ENCODE assay signal across 12 cellular contexts in genomic region chr2:230443540-230443939, GRCh38. TPM values are rescaled to one million over a fixed set of nuclear protein-coding genes. Genes with fewer than 3 reads are reported as not detected.
DNase-seq lines count a peak whose midpoint lies in the region; ATAC-seq and TF ChIP-seq lines count a peak whose summit lies in the region.
"Had no signal": no experiment of that assay in that cellular context is flagged by ENCODE, and none has a peak within 500 bp of the region (broad histone marks: within the 10 kb centered on the region; RNA-seq: fewer than 3 reads in every experiment).

No MANE protein-coding gene starts in this region.

- no peak overlapping the region for H3K4me3 ChIP-seq in fibroblast of mammary gland (ENCODE audit: control insufficient read depth, low read depth, low read length)

- DNase-seq in activated naive CD4-positive, alpha-beta T cell treated with anti-CD3 and anti-CD28 coated beads for 36 hours: peak; percentile 37
- no peak for DNase-seq in activated naive CD4-positive, alpha-beta T cell treated with anti-CD3 and anti-CD28 coated beads, Interleukin-2, amount 50 U/mL, for 16 hours
- DNase-seq in fibroblast of mammary gland (ENCODE audit: low read depth) (peak; percentile 66), stromal cell of bone marrow (ENCODE audit: low read depth) (peak; percentile 61), NCI-H526 treated with DMSO at 0.1 percent for 48 hours (lab: John Stamatoyannopoulos, UW) (no peak)
- DNase-seq in stimulated activated CD4-positive, alpha-beta T cell treated with anti-CD3 and anti-CD28 coated beads, Interleukin-4, amount 100 ng/mL, for 24 hours: no peak
- DNase-seq: NCI-H446 treated with DMSO at 0.1 percent for 48 hours; occipital lobe; stimulated activated naive CD4-positive, alpha-beta T cell had no signal

- CTCF ChIA-PET in activated naive CD4-positive, alpha-beta T cell treated with anti-CD3 and anti-CD28 coated beads for 36 hours (lab: Charles Lee): no interaction called here

- intact Hi-C loops in activated naive CD4-positive, alpha-beta T cell treated with anti-CD3 and anti-CD28 coated beads for 36 hours (cut with micrococcal nuclease): loop anchor here (10.0 kb wide), 2 partner anchors 219 to 351 kb away; partner anchors contain the start of gene SP140

- H3K36me3 Mint-ChIP-seq in activated naive CD4-positive, alpha-beta T cell treated with anti-CD3 and anti-CD28 coated beads for 36 hours (ENCODE audit: low read depth): peaks cover 59% of the 10 kb centered on the region

- H3K27me3 Mint-ChIP-seq in activated naive CD4-positive, alpha-beta T cell treated with anti-CD3 and anti-CD28 coated beads for 36 hours (ENCODE audit: low read depth): no peaks in the 10 kb centered on the region

- no peak overlapping the region for H3K27ac Mint-ChIP-seq in activated naive CD4-positive, alpha-beta T cell treated with anti-CD3 and anti-CD28 coated beads for 36 hours

- H3K4me1 Mint-ChIP-seq in activated naive CD4-positive, alpha-beta T cell treated with anti-CD3 and anti-CD28 coated beads for 36 hours (ENCODE audit: low read depth): peaks cover 70% of the 10 kb centered on the region

- H3K4me3 Mint-ChIP-seq in activated naive CD4-positive, alpha-beta T cell treated with anti-CD3 and anti-CD28 coated beads for 36 hours: no peak overlapping the region

- no peak for TF ChIP-seq CTCF in fibroblast of mammary gland (conservative IDR thresholded peaks at IDR 0.05; ENCODE audit: control insufficient read depth, insufficient read depth, low read depth, low read length)

- ATAC-seq in SK-N-SH treated with all-trans-retinoic acid at 6 μM for 48 hours: peak; percentile 72
- ATAC-seq in GM18868 (IDR thresholded peaks at IDR 0.05; ENCODE audit: unreplicated experiment): no peak
- ATAC-seq: esophagus mucosa had no signal

- no peaks in the 10 kb centered on the region for H3K9me3 Mint-ChIP-seq in activated naive CD4-positive, alpha-beta T cell treated with anti-CD3 and anti-CD28 coated beads for 36 hours

TF ChIP-seq in SK-N-SH treated with all-trans-retinoic acid at 6 μM for 48 hours, 23 proteins besides CTCF, POLR2A, EP300 and RAD21:
- TF ChIP-seq OSR1 (CRISPR knock-in tag; IDR thresholded peaks at IDR 0.05) (no peak), TOX (CRISPR knock-in tag; IDR thresholded peaks at IDR 0.05; ENCODE audit: borderline replicate concordance) (no peak), PPARA (CRISPR knock-in tag; IDR thresholded peaks at IDR 0.05; ENCODE audit: borderline replicate concordance) (no peak), ZFP30 (CRISPR knock-in tag; IDR thresholded peaks at IDR 0.05) (no peak), GLIS3 (CRISPR knock-in tag; IDR thresholded peaks at IDR 0.05) (no peak), BACH2 (CRISPR knock-in tag; IDR thresholded peaks at IDR 0.05; ENCODE audit: borderline replicate concordance) (no peak), CREB5 (CRISPR knock-in tag; IDR thresholded peaks at IDR 0.05; ENCODE audit: low read depth) (no peak), CSRNP3 (CRISPR knock-in tag; IDR thresholded peaks at IDR 0.05) (no peak)
- TF ChIP-seq, protein P1, sequence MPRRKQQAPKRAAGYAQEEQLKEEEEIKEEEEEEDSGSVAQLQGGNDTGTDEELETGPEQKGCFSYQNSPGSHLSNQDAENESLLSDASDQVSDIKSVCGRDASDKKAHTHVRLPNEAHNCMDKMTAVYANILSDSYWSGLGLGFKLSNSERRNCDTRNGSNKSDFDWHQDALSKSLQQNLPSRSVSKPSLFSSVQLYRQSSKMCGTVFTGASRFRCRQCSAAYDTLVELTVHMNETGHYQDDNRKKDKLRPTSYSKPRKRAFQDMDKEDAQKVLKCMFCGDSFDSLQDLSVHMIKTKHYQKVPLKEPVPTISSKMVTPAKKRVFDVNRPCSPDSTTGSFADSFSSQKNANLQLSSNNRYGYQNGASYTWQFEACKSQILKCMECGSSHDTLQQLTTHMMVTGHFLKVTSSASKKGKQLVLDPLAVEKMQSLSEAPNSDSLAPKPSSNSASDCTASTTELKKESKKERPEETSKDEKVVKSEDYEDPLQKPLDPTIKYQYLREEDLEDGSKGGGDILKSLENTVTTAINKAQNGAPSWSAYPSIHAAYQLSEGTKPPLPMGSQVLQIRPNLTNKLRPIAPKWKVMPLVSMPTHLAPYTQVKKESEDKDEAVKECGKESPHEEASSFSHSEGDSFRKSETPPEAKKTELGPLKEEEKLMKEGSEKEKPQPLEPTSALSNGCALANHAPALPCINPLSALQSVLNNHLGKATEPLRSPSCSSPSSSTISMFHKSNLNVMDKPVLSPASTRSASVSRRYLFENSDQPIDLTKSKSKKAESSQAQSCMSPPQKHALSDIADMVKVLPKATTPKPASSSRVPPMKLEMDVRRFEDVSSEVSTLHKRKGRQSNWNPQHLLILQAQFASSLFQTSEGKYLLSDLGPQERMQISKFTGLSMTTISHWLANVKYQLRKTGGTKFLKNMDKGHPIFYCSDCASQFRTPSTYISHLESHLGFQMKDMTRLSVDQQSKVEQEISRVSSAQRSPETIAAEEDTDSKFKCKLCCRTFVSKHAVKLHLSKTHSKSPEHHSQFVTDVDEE (CRISPR knock-in tag; IDR thresholded peaks at IDR 0.05): no peak

RNA-seq across cellular contexts. Expression of gene SP100, which starts 27.5 kb away (rescaled TPM):
- total RNA-seq in activated naive CD4-positive, alpha-beta T cell treated with anti-CD3 and anti-CD28 coated beads for 36 hours: 100 to 1,000 TPM; 145 to 151 TPM

Comparison
In these comparisons a context has a peak if more than half of its experiments do, and no peak if none do; other contexts are left out.
1. DNase-seq: peak in activated naive CD4-positive, alpha-beta T cell treated with anti-CD3 and anti-CD28 coated beads for 36 hours (single experiment), fibroblast of mammary gland (single experiment) and stromal cell of bone marrow (single experiment); none in activated naive CD4-positive, alpha-beta T cell treated with anti-CD3 and anti-CD28 coated beads, Interleukin-2, amount 50 U/mL, for 16 hours (single experiment), NCI-H526 treated with DMSO at 0.1 percent for 48 hours (single experiment) and stimulated activated CD4-positive, alpha-beta T cell treated with anti-CD3 and anti-CD28 coated beads, Interleukin-4, amount 100 ng/mL, for 24 hours (single experiment).